ENCODE assay signal across 17 cellular contexts in the genomic region with DNA sequence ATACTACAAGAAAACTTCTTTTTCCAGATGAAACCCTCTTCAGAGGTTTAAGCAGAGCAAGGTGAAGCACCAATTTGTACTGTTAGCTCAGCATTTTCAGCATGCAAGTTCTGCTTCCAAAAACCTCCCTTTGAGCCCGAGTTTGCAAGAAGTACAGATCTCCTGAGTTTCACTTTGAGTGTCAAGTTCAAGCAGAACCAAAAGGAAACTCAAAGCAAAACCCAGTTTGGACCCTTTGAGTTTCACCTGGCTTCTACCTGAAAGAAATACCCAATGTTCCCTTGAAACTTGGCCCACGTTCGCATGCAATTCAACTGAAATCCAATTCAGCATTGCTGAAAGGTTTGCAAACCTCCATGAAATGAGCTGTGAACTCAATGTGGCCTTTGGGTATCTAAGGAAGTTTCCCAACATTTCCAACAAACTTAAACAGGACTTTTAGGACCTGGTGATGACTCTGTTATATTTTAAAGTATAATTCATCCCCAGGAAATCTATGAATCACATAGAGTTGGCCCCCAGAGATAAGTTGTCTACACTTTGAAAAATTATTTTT.
DNase-seq lines count a peak whose midpoint lies in the region; ATAC-seq and TF ChIP-seq lines count a peak whose summit lies in the region.
"Had no signal": no experiment of that assay in that cellular context is flagged by ENCODE, and none has a peak within 500 bp of the region (broad histone marks: within the 10 kb centered on the region; RNA-seq: fewer than 3 reads in every experiment).

No MANE protein-coding gene starts in this region.

- H3K9me3 ChIP-seq in WERI-Rb-1 (ENCODE audit: severe bottlenecking), result no peaks in the 10 kb centered on the region
- H3K9me3 ChIP-seq: spleen had no signal

- no peaks in the 10 kb centered on the region for H3K27me3 Mint-ChIP-seq in activated naive CD4-positive, alpha-beta T cell treated with anti-CD3 and anti-CD28 coated beads, Interleukin-2, amount 10 ng/mL, durations not matched to agents 7 days and 5 days
- H3K27me3 Mint-ChIP-seq in activated CD8-positive, alpha-beta T cell treated with anti-CD3 and anti-CD28 coated beads for 36 hours, result no peaks in the 10 kb centered on the region
- peaks cover 9 to 12% of the 10 kb centered on the region in 2 donors for H3K27me3 Mint-ChIP-seq in stimulated activated naive B cell treated with anti-CD40 and anti-IgM and Interleukin-4, amounts not matched to agents 10 μg/mL and 1 μg/mL and 100 μg/mL, for 72 hours

- peaks cover 8% of the 10 kb centered on the region for H3K9me3 Mint-ChIP-seq in activated naive CD4-positive, alpha-beta T cell treated with anti-CD3 and anti-CD28 coated beads, Interleukin-2, amount 10 ng/mL, durations not matched to agents 7 days and 5 days
- peaks cover 10% of the 10 kb centered on the region for H3K9me3 Mint-ChIP-seq in activated CD8-positive, alpha-beta T cell treated with anti-CD3 and anti-CD28 coated beads for 36 hours
- H3K9me3 Mint-ChIP-seq in stimulated activated naive B cell treated with anti-CD40 and anti-IgM and Interleukin-4, amounts not matched to agents 10 μg/mL and 1 μg/mL and 100 μg/mL, for 72 hours, result peaks cover 0 to 5% of the 10 kb centered on the region in 2 donors

- ATAC-seq in HG02759 (IDR thresholded peaks at IDR 0.05; ENCODE audit: unreplicated experiment), result peak; percentile 36
- ATAC-seq in activated CD8-positive, alpha-beta T cell treated with anti-CD3 and anti-CD28 coated beads for 36 hours, result no peak
- ATAC-seq in stimulated activated naive B cell treated with anti-CD40 and anti-IgM and Interleukin-4, amounts not matched to agents 10 μg/mL and 1 μg/mL and 100 μg/mL, for 72 hours (replicated peaks), result peak; percentile 5 to 6
- ATAC-seq: activated CD4-positive, CD25-positive, alpha-beta regulatory T cell treated with anti-CD3 and anti-CD28 coated beads, Interleukin-2, amount 50 U/mL, for 24 hours had no signal

- no peak overlapping the region for H3K4me3 ChIP-seq in WERI-Rb-1 (ENCODE audit: low read depth, low read length)
- H3K4me3 ChIP-seq: spleen, tibial nerve had no signal

- H3K36me3 Mint-ChIP-seq in activated naive CD4-positive, alpha-beta T cell treated with anti-CD3 and anti-CD28 coated beads, Interleukin-2, amount 10 ng/mL, durations not matched to agents 7 days and 5 days, result peaks cover 9% of the 10 kb centered on the region
- peaks cover 10% of the 10 kb centered on the region for H3K36me3 Mint-ChIP-seq in activated CD8-positive, alpha-beta T cell treated with anti-CD3 and anti-CD28 coated beads for 36 hours (ENCODE audit: low read depth)
- H3K36me3 Mint-ChIP-seq in stimulated activated naive B cell treated with anti-CD40 and anti-IgM and Interleukin-4, amounts not matched to agents 10 μg/mL and 1 μg/mL and 100 μg/mL, for 72 hours, result peaks cover 5% of the 10 kb centered on the region in 2 donors

- H3K36me3 ChIP-seq in WERI-Rb-1, result no peaks in the 10 kb centered on the region
- H3K36me3 ChIP-seq: spleen, tibial nerve had no signal

- H3K27me3 ChIP-seq in WERI-Rb-1 (ENCODE audit: insufficient read depth, low read depth, severe bottlenecking), result no peaks in the 10 kb centered on the region
- H3K27me3 ChIP-seq: tibial nerve had no signal

- intact Hi-C loops in activated CD8-positive, alpha-beta T cell treated with anti-CD3 and anti-CD28 coated beads for 36 hours (cut with micrococcal nuclease), result no loop called here

- H3K27ac Mint-ChIP-seq in activated naive CD4-positive, alpha-beta T cell treated with anti-CD3 and anti-CD28 coated beads, Interleukin-2, amount 10 ng/mL, durations not matched to agents 7 days and 5 days, result peak overlapping the region; percentile 63
- H3K27ac Mint-ChIP-seq in activated CD8-positive, alpha-beta T cell treated with anti-CD3 and anti-CD28 coated beads for 36 hours, result peak overlapping the region; percentile 91
- no peak overlapping the region for H3K27ac Mint-ChIP-seq in stimulated activated naive B cell treated with anti-CD40 and anti-IgM and Interleukin-4, amounts not matched to agents 10 μg/mL and 1 μg/mL and 100 μg/mL, for 72 hours

- POLR2A ChIA-PET in activated CD8-positive, alpha-beta T cell treated with anti-CD3 and anti-CD28 coated beads for 36 hours (lab: Charles Lee), result interaction anchor here (0.6 to 6.3 kb wide), 10 partner anchors 9 to 65 kb away, joined by 3 to 54 read pairs (median 4); partner anchors contain the start of genes HBS1L and MYB

- TF ChIP-seq CTCF in activated CD8-positive, alpha-beta T cell treated with anti-CD3 and anti-CD28 coated beads for 36 hours (IDR thresholded peaks at IDR 0.05), result no peak
- TF ChIP-seq CTCF in WERI-Rb-1 (IDR thresholded peaks at IDR 0.05; ENCODE audit: low read depth, low read length), result no peak

- peaks cover 69% of the 10 kb centered on the region for H3K4me1 Mint-ChIP-seq in activated naive CD4-positive, alpha-beta T cell treated with anti-CD3 and anti-CD28 coated beads, Interleukin-2, amount 10 ng/mL, durations not matched to agents 7 days and 5 days
- peaks cover 80% of the 10 kb centered on the region for H3K4me1 Mint-ChIP-seq in activated CD8-positive, alpha-beta T cell treated with anti-CD3 and anti-CD28 coated beads for 36 hours (ENCODE audit: low read depth)
- H3K4me1 Mint-ChIP-seq in stimulated activated naive B cell treated with anti-CD40 and anti-IgM and Interleukin-4, amounts not matched to agents 10 μg/mL and 1 μg/mL and 100 μg/mL, for 72 hours, result peaks cover 36 to 58% of the 10 kb centered on the region in 2 donors

- CTCF ChIA-PET in activated naive CD4-positive, alpha-beta T cell treated with anti-CD3 and anti-CD28 coated beads, Interleukin-2, amount 10 ng/mL, durations not matched to agents 7 days and 5 days (lab: Charles Lee), result interaction anchor here (0.7 to 2.2 kb wide), 4 partner anchors 10 to 31 kb away, joined by 3 to 11 read pairs (median 3); no protein-coding TSS in a partner anchor
- CTCF ChIA-PET in activated CD8-positive, alpha-beta T cell treated with anti-CD3 and anti-CD28 coated beads for 36 hours (lab: Charles Lee), result interaction anchor here (0.7 to 4.0 kb wide), 8 partner anchors 10 to 67 kb away, joined by 3 to 13 read pairs (median 4); no protein-coding TSS in a partner anchor

- H3K27ac ChIP-seq in WERI-Rb-1, result no peak overlapping the region
- H3K27ac ChIP-seq: epithelial cell of prostate, spleen, tibial nerve had no signal

- H3K4me3 Mint-ChIP-seq in activated naive CD4-positive, alpha-beta T cell treated with anti-CD3 and anti-CD28 coated beads, Interleukin-2, amount 10 ng/mL, durations not matched to agents 7 days and 5 days, result no peak overlapping the region
- H3K4me3 Mint-ChIP-seq in activated CD8-positive, alpha-beta T cell treated with anti-CD3 and anti-CD28 coated beads for 36 hours, result peak overlapping the region; percentile 52
- no peak overlapping the region for H3K4me3 Mint-ChIP-seq in stimulated activated naive B cell treated with anti-CD40 and anti-IgM and Interleukin-4, amounts not matched to agents 10 μg/mL and 1 μg/mL and 100 μg/mL, for 72 hours

- DNase-seq in activated naive CD4-positive, alpha-beta T cell treated with anti-CD3 and anti-CD28 coated beads, Interleukin-2, amount 10 ng/mL, durations not matched to agents 7 days and 5 days, result no peak
- DNase-seq in activated naive CD4-positive, alpha-beta T cell treated with Interleukin-2 at 50 U/mL for 16 hours, result no peak
- DNase-seq in activated CD8-positive, alpha-beta T cell treated with anti-CD3 and anti-CD28 coated beads for 36 hours, result peak; percentile 35
- no peak for DNase-seq in stimulated activated naive B cell treated with anti-CD40 and anti-IgM and Interleukin-4, amounts not matched to agents 10 μg/mL and 1 μg/mL and 100 μg/mL, for 72 hours
- no peak for DNase-seq in WERI-Rb-1
- no peak for DNase-seq in NCI-H2081 treated with DMSO at 0.1 percent for 48 hours (lab: John Stamatoyannopoulos, UW)
- DNase-seq in NCI-H82 treated with DMSO at 0.1 percent for 48 hours (lab: John Stamatoyannopoulos, UW; ENCODE audit: unreplicated experiment), result no peak
- DNase-seq: glutamatergic neuron, KG1, kidney, midbrain, NCI-H146, spleen had no signal
